9 cellular contexts compared by ENCODE assay signal in the genomic region with DNA sequence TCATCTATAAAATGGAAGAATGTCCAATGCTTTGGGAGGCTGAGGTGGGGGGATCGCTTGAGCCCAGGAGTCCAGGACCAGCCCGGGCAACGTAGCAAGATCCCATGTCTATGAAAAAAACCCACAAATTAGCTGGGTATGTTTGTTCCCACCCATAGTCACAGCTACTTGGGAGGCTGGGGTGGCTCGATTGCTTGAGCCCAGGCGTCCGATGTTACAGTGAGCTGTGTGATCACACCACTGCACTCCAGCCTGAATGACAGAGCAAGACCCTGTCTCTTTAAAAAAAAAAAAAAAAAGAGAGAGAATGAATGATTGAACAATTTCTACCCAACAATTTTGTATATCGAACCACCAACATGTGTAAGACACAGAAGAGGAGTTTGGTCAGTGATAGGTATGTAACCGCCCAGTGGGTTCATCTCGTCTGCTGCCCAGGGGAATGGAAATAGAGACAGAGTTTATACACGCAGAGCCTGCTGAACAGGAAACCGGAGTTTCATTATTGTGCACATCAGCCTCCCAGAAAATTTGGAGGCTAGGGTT. TPM values are rescaled to one million over a fixed set of nuclear protein-coding genes. Genes with fewer than 3 reads are reported as not detected.
A peak's percentile ranks its signal among the peaks of the same experiment; 100 is the strongest.
DNase-seq lines count a peak whose midpoint lies in the region; ATAC-seq, FAIRE-seq and TF ChIP-seq lines count a peak whose summit lies in the region.
"Had no signal": no experiment of that assay in that cellular context is flagged by ENCODE, and none has a peak within 500 bp of the region (broad histone marks: within the 10 kb centered on the region; RNA-seq: fewer than 3 reads in every experiment).

No MANE protein-coding gene starts in this region.

- H3K4me1 ChIP-seq in CD8-positive, alpha-beta T cell (ENCODE audit: insufficient read depth, low read length), result peaks cover 10% of the 10 kb centered on the region
- peaks cover 14% of the 10 kb centered on the region for H3K4me1 ChIP-seq in OCI-LY1 (ENCODE audit: insufficient read depth, low read length, severe bottlenecking)
- peaks cover 0 to 4% (median 3%) of the 10 kb centered on the region in 3 donors for H3K4me1 ChIP-seq in pancreas

- CTCF ChIA-PET in CD8-positive, alpha-beta T cell (lab: Charles Lee), result interaction anchor here (0.8 to 1.3 kb wide), 3 partner anchors 10 to 31 kb away, joined by 3 to 4 read pairs (median 3); no protein-coding TSS in a partner anchor

- H4K20me1 ChIP-seq in OCI-LY1 (ENCODE audit: insufficient read depth, low read length), result no peaks in the 10 kb centered on the region

- no peak for DNase-seq in CD8-positive, alpha-beta T cell
- DNase-seq in epithelial cell of prostate (ENCODE audit: low read depth, low spot score), result no peak
- no peak for DNase-seq in pancreas
- DNase-seq in NCI-H510A treated with DMSO at 0.1 percent for 48 hours (lab: John Stamatoyannopoulos, UW), result no peak
- DNase-seq: SIG-M5 had no signal

- H3K9me3 ChIP-seq in CD8-positive, alpha-beta T cell (ENCODE audit: low read length), result no peaks in the 10 kb centered on the region
- no peaks in the 10 kb centered on the region for H3K9me3 ChIP-seq in OCI-LY1 (ENCODE audit: low read length)
- H3K9me3 ChIP-seq in pancreas, result no peaks in the 10 kb centered on the region

- no peaks in the 10 kb centered on the region for H3K36me3 ChIP-seq in CD8-positive, alpha-beta T cell (ENCODE audit: insufficient read depth, low read length)
- H3K36me3 ChIP-seq in OCI-LY1 (ENCODE audit: insufficient read depth, low read length) (no peaks in the 10 kb centered on the region; the same call in 1 of the 2 replicates), pancreas (no peaks in the 10 kb centered on the region)

- FAIRE-seq in pancreas (lab: Jason Lieb, UNC), result no peak

- peaks cover 12% of the 10 kb centered on the region for H3K4me1 Mint-ChIP-seq in CD8-positive, alpha-beta T cell (ENCODE audit: low read depth)

- ATAC-seq in CD8-positive, alpha-beta T cell, result no peak
- ATAC-seq in pancreas (peak in 2 of 4 donors; percentile 4 to 16), HG03159 (IDR thresholded peaks at IDR 0.05; ENCODE audit: unreplicated experiment) (no peak), GM21576 (IDR thresholded peaks at IDR 0.05; ENCODE audit: unreplicated experiment) (no peak), HG02970 (IDR thresholded peaks at IDR 0.05; ENCODE audit: low FRiP score, unreplicated experiment) (no peak)

- H3K4me3 ChIP-seq in CD8-positive, alpha-beta T cell (ENCODE audit: low read depth, low read length), result peak overlapping the region; percentile 39
- H3K4me3 ChIP-seq in OCI-LY1 (ENCODE audit: low read depth, low read length, poor library complexity, severe bottlenecking) (peak overlapping the region; percentile 52), pancreas (peak overlapping the region in 2 of 4 donors; percentile 7 to 19)

- WGBS in pancreas, 2 donors, result 88 to 91% methylated on average over 11 of the region's 11 CpGs

- H3K9ac ChIP-seq in OCI-LY1 (ENCODE audit: low read length), result peak overlapping the region; percentile 58

- H2AFZ ChIP-seq in OCI-LY1 (ENCODE audit: low read length), result peak overlapping the region; percentile 71; the same call in 1 of the 2 replicates

- H3K27ac Mint-ChIP-seq in CD8-positive, alpha-beta T cell, result peak overlapping the region; percentile 90

- peak overlapping the region; percentile 77 for H3K4me3 Mint-ChIP-seq in CD8-positive, alpha-beta T cell

- no peaks in the 10 kb centered on the region for H3K27me3 Mint-ChIP-seq in CD8-positive, alpha-beta T cell (ENCODE audit: low read depth)

- peak overlapping the region; percentile 61 for H3K27ac ChIP-seq in CD8-positive, alpha-beta T cell (ENCODE audit: low read depth, low read length)
- H3K27ac ChIP-seq in OCI-LY1 (ENCODE audit: low read depth, low read length, poor library complexity, severe bottlenecking) (no peak overlapping the region), epithelial cell of prostate (peak overlapping the region; percentile 78), pancreas (peak overlapping the region; percentile 16 to 91 (median 73))

- POLR2A ChIA-PET in CD8-positive, alpha-beta T cell (lab: Charles Lee), result interaction anchor here (0.6 to 1.5 kb wide), 3 partner anchors 10 to 100 kb away, joined by 3 to 10 read pairs (median 3); a partner anchor contains a TSS

- H3K4me2 ChIP-seq in OCI-LY1 (ENCODE audit: low read length), result peak overlapping the region; percentile 66

- H3K27me3 ChIP-seq in CD8-positive, alpha-beta T cell (ENCODE audit: insufficient read depth, low read length), result no peaks in the 10 kb centered on the region
- H3K27me3 ChIP-seq in OCI-LY1 (ENCODE audit: insufficient read depth, low read length) (no peaks in the 10 kb centered on the region), pancreas (no peaks in the 10 kb centered on the region)

- intact Hi-C loops in CD8-positive, alpha-beta T cell (cut with DNase I, micrococcal nuclease), result loop anchor here (1.0 to 2.0 kb wide), 5 partner anchors 26 to 43 kb away; a partner anchor contains a TSS
- intact Hi-C loops in pancreas (cut with DNase I), result no loop called here

- H3K9me2 ChIP-seq in OCI-LY1 (ENCODE audit: low read depth, low read length), result no peaks in the 10 kb centered on the region

- no peaks in the 10 kb centered on the region for H3K79me2 ChIP-seq in OCI-LY1 (ENCODE audit: insufficient read depth, low read length)

- no peaks in the 10 kb centered on the region for H3K36me3 Mint-ChIP-seq in CD8-positive, alpha-beta T cell

- H3F3A ChIP-seq in OCI-LY1 (ENCODE audit: insufficient read depth, low read length), result no peaks in the 10 kb centered on the region

- TF ChIP-seq CTCF in CD8-positive, alpha-beta T cell (IDR thresholded peaks at IDR 0.05), result no peak
- TF ChIP-seq CTCF in OCI-LY1 (IDR thresholded peaks at IDR 0.05; ENCODE audit: low read length) (no peak), pancreas (IDR thresholded peaks at IDR 0.05) (no peak)

- no peaks in the 10 kb centered on the region for H3K9me3 Mint-ChIP-seq in CD8-positive, alpha-beta T cell

RNA-seq across cellular contexts. Expression of a gene that starts 26.2 kb away (rescaled TPM):
- total RNA-seq in CD8-positive, alpha-beta T cell, result 10 to 100 TPM; 61.0 to 61.2 TPM
- total RNA-seq in pancreas, result 100 to 1,000 TPM in 1 of 6 donors, 10 to 100 TPM in 5; 58.3 to 101 (median 76.7) TPM
- polyA plus RNA-seq in pancreas, result 10 to 100 TPM; 54.8 to 60.3 TPM

RNA-seq across cellular contexts. Expression of a gene that starts 36.8 kb away (rescaled TPM):
- total RNA-seq in CD8-positive, alpha-beta T cell, result 100 to 1,000 TPM; 745 to 767 TPM
- 100 to 1,000 TPM in 1 of 6 donors, 10 to 100 TPM in 5; 18.6 to 198 (median 55.5) TPM for total RNA-seq in pancreas
- polyA plus RNA-seq in pancreas, result 10 to 100 TPM; 46.3 to 75.1 TPM

Comparison
In these comparisons a context has a peak if more than half of its experiments do, and no peak if none do; other contexts are left out.
1. intact Hi-C loops: an anchor here in CD8-positive, alpha-beta T cell (1.0 to 2.0 kb wide); none called in pancreas.